Comparison of ENCODE assay signal across 8 cellular contexts in genomic region chr2:42809131-42809875, GRCh38.
DNase-seq lines count a peak whose midpoint lies in the region; ATAC-seq lines count a peak whose summit lies in the region.

No MANE protein-coding gene starts in this region.

- in situ Hi-C loops in ACHN (cut with HindIII; ENCODE audit: low pct_ligation_motif_present, low pct_unique_long_range_greater_than_20kb, low sequenced_read_pairs) = no loop called here

- H3K27me3 Mint-ChIP-seq in activated naive CD8-positive, alpha-beta T cell = no peaks in the 10 kb centered on the region
- H3K27me3 Mint-ChIP-seq in stimulated activated memory B cell treated with anti-CD40 and anti-IgM and Interleukin-4, amounts not matched to agents 10 μg/mL and 1 μg/mL and 100 μg/mL, for 72 hours = no peaks in the 10 kb centered on the region

- H3K4me1 Mint-ChIP-seq in activated naive CD8-positive, alpha-beta T cell (ENCODE audit: low read depth) = peaks cover 24% of the 10 kb centered on the region
- peaks cover 17% of the 10 kb centered on the region for H3K4me1 Mint-ChIP-seq in stimulated activated memory B cell treated with anti-CD40 and anti-IgM and Interleukin-4, amounts not matched to agents 10 μg/mL and 1 μg/mL and 100 μg/mL, for 72 hours

- H3K4me3 Mint-ChIP-seq in activated naive CD8-positive, alpha-beta T cell = peak overlapping the region; percentile 78
- H3K4me3 Mint-ChIP-seq in stimulated activated memory B cell treated with anti-CD40 and anti-IgM and Interleukin-4, amounts not matched to agents 10 μg/mL and 1 μg/mL and 100 μg/mL, for 72 hours = peak overlapping the region; percentile 66

- ATAC-seq in stimulated activated memory B cell treated with anti-CD40 and anti-IgM and Interleukin-4, amounts not matched to agents 10 μg/mL and 1 μg/mL and 100 μg/mL, for 72 hours = no peak
- no peak for ATAC-seq in HG03097 (IDR thresholded peaks at IDR 0.05; ENCODE audit: low FRiP score, unreplicated experiment)

- H3K9me3 Mint-ChIP-seq in activated naive CD8-positive, alpha-beta T cell (ENCODE audit: low read depth) = no peaks in the 10 kb centered on the region
- peaks cover 2% of the 10 kb centered on the region for H3K9me3 Mint-ChIP-seq in stimulated activated memory B cell treated with anti-CD40 and anti-IgM and Interleukin-4, amounts not matched to agents 10 μg/mL and 1 μg/mL and 100 μg/mL, for 72 hours

- no peaks in the 10 kb centered on the region for H3K36me3 Mint-ChIP-seq in activated naive CD8-positive, alpha-beta T cell
- peaks cover 5% of the 10 kb centered on the region for H3K36me3 Mint-ChIP-seq in stimulated activated memory B cell treated with anti-CD40 and anti-IgM and Interleukin-4, amounts not matched to agents 10 μg/mL and 1 μg/mL and 100 μg/mL, for 72 hours

- peak; percentile 36 for DNase-seq in DMS79 (lab: John Stamatoyannopoulos, UW)
- DNase-seq in NCI-H1105 treated with DMSO at 0.1 percent for 48 hours (lab: John Stamatoyannopoulos, UW) = peak; percentile 69
- DNase-seq in inferior parietal cortex (ENCODE audit: extremely low spot score) = peak; percentile 74
- DNase-seq in ACHN = no peak
- DNase-seq in NCI-H446 treated with DMSO at 0.1 percent for 48 hours (lab: John Stamatoyannopoulos, UW) = no peak

- peak overlapping the region; percentile 90 for H3K27ac Mint-ChIP-seq in activated naive CD8-positive, alpha-beta T cell
- peak overlapping the region; percentile 97 for H3K27ac Mint-ChIP-seq in stimulated activated memory B cell treated with anti-CD40 and anti-IgM and Interleukin-4, amounts not matched to agents 10 μg/mL and 1 μg/mL and 100 μg/mL, for 72 hours

Comparison
In these comparisons a context has a peak if more than half of its experiments do, and no peak if none do; other contexts are left out.
1. DNase-seq: peak in DMS79 (single experiment), NCI-H1105 treated with DMSO at 0.1 percent for 48 hours (single experiment) and inferior parietal cortex (single experiment); none in ACHN (single experiment) and NCI-H446 treated with DMSO at 0.1 percent for 48 hours (single experiment).